In genomic region chr17:81859906-81860755, GRCh38 we compare ENCODE assay signal across 8 cellular contexts. TPM values are rescaled to one million over a fixed set of nuclear protein-coding genes. Genes with fewer than 3 reads are reported as not detected.
DNase-seq lines count a peak whose midpoint lies in the region; ATAC-seq lines count a peak whose summit lies in the region.

P4HB (minus strand) TSS chr17:81860535; CDS start chr17:81860471, 64 bp downstream.

- H3K36me3 ChIP-seq in H7 (replicated peaks; ENCODE audit: control insufficient read depth, insufficient read depth, low read length) (peaks cover 30% of the 10 kb centered on the region), SJCRH30 (peaks cover 24% of the 10 kb centered on the region), muscle layer of colon (ENCODE audit: insufficient read depth, low read length) (peaks cover 35% of the 10 kb centered on the region)

- H3K9me3 Mint-ChIP-seq in effector memory CD8-positive, alpha-beta T cell = no peaks in the 10 kb centered on the region

- peak within 1 kb of the TSS; percentile 92 for H3K4me3 ChIP-seq in H7 (ENCODE audit: insufficient read depth, low read depth, low read length)
- H3K4me3 ChIP-seq in SJCRH30 = peak within 1 kb of the TSS; percentile 76
- peak within 1 kb of the TSS; percentile 76 to 86 for H3K4me3 ChIP-seq in muscle layer of colon (ENCODE audit: low read depth in 1 of 2, low read length in 2 of 2)

- H3K27ac Mint-ChIP-seq in effector memory CD8-positive, alpha-beta T cell = peak within 1 kb of the TSS; percentile 95 to 96

- H3K27ac ChIP-seq in SJCRH30 = peak within 1 kb of the TSS; percentile 87
- peak within 1 kb of the TSS; percentile 96 for H3K27ac ChIP-seq in muscle layer of colon (ENCODE audit: low read depth, low read length)

- ATAC-seq in effector memory CD8-positive, alpha-beta T cell (replicated peaks) = peak; percentile 18
- no peak for ATAC-seq in GM21526 (IDR thresholded peaks at IDR 0.05; ENCODE audit: low FRiP score, unreplicated experiment)

- H3K9ac ChIP-seq in muscle layer of colon (ENCODE audit: low read length) = peak within 1 kb of the TSS; percentile 84

- H3K9me3 ChIP-seq in SJCRH30 (replicated peaks) = no peaks in the 10 kb centered on the region
- H3K9me3 ChIP-seq in muscle layer of colon (ENCODE audit: low read length) = no peaks in the 10 kb centered on the region

- H3K4me1 Mint-ChIP-seq in effector memory CD8-positive, alpha-beta T cell (ENCODE audit: low read depth in 2 of 2) = peaks cover 30 to 38% of the 10 kb centered on the region in 2 donors

- H3K27me3 ChIP-seq in H7 (ENCODE audit: control insufficient read depth, insufficient read depth, low read length) (no peaks in the 10 kb centered on the region), SJCRH30 (no peaks in the 10 kb centered on the region), muscle layer of colon (ENCODE audit: control insufficient read depth in 1 of 2, insufficient read depth in 2 of 2, low read length in 2 of 2) (no peaks in the 10 kb centered on the region)

- H3K27me3 Mint-ChIP-seq in effector memory CD8-positive, alpha-beta T cell = no peaks in the 10 kb centered on the region

- peaks cover 77% of the 10 kb centered on the region for H3K36me3 Mint-ChIP-seq in effector memory CD8-positive, alpha-beta T cell (ENCODE audit: insufficient read depth)

- H3K4me3 Mint-ChIP-seq in effector memory CD8-positive, alpha-beta T cell = peak within 1 kb of the TSS; percentile 83 to 88

- peaks cover 6% of the 10 kb centered on the region; the same call in 1 of the 2 replicates for H3K4me1 ChIP-seq in SJCRH30
- peaks cover 31% of the 10 kb centered on the region for H3K4me1 ChIP-seq in muscle layer of colon (ENCODE audit: insufficient read depth, low read length)

- peak; percentile 67 for DNase-seq in DMS53 (lab: John Stamatoyannopoulos, UW)
- no peak for DNase-seq in H7
- no peak for DNase-seq in SJCRH30
- no peak for DNase-seq in effector memory CD8-positive, alpha-beta T cell
- DNase-seq in ureter (ENCODE audit: low spot score) = no peak
- no peak for DNase-seq in NCI-H524 treated with DMSO at 0.1 percent for 48 hours (lab: John Stamatoyannopoulos, UW)

RNA-seq across cellular contexts. Expression of gene P4HB, which starts in this region (rescaled TPM):
- total RNA-seq in H7 (2014; rRNA removed; shearing (Covaris generic)) = 421 and 528 TPM in 2 replicates
- total RNA-seq in SJCRH30 (2014; rRNA removed; shearing (Covaris generic)) = 558 and 620 TPM in 2 replicates
- total RNA-seq in ureter = 665 TPM
